Comparison of ENCODE assay signal across 1 cellular context in the genomic region with DNA sequence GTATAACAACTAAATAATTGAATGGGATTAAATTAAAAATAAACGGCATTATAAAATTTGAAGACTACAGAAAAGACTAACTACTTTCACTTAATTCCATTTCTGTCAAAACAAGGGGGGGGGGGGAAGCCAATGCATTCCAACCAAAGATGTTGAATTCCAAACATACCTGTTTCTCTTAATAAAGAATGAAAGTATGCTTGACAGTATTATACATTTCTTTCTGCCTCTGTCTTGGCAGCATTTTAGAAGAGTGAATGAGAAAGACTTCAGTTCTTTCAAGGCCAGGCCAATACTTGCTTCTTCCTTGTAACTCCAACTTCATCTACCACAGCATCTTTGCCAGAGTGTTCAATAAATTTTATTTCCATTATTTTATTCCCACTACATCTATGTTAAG.
TF ChIP-seq lines count a peak whose summit lies in the region.

No MANE protein-coding gene starts in this region.

TF ChIP-seq in SK-N-SH, 30 proteins besides CTCF, POLR2A, EP300 and RAD21 (continued from another document):
- TF ChIP-seq, protein P1, sequence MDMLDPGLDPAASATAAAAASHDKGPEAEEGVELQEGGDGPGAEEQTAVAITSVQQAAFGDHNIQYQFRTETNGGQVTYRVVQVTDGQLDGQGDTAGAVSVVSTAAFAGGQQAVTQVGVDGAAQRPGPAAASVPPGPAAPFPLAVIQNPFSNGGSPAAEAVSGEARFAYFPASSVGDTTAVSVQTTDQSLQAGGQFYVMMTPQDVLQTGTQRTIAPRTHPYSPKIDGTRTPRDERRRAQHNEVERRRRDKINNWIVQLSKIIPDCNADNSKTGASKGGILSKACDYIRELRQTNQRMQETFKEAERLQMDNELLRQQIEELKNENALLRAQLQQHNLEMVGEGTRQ (IDR thresholded peaks at IDR 0.05; ENCODE audit: borderline replicate concordance, low read depth, low read length), result no peak
- no peak for TF ChIP-seq SIN3A (IDR thresholded peaks at IDR 0.05; ENCODE audit: borderline replicate concordance, low read depth, low read length)
- TF ChIP-seq, protein P2, sequence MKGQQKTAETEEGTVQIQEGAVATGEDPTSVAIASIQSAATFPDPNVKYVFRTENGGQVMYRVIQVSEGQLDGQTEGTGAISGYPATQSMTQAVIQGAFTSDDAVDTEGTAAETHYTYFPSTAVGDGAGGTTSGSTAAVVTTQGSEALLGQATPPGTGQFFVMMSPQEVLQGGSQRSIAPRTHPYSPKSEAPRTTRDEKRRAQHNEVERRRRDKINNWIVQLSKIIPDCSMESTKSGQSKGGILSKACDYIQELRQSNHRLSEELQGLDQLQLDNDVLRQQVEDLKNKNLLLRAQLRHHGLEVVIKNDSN (IDR thresholded peaks at IDR 0.05; ENCODE audit: borderline replicate concordance, low read depth), result no peak
- no peak for TF ChIP-seq TCF12 (IDR thresholded peaks at IDR 0.05)
- TF ChIP-seq CHD2 (IDR thresholded peaks at IDR 0.05; ENCODE audit: low read length, partially characterized antibody), result no peak
- no peak for TF ChIP-seq MXI1 (IDR thresholded peaks at IDR 0.05; ENCODE audit: low read depth, low read length)
- no peak for TF ChIP-seq POLR2AphosphoS5 (IDR thresholded peaks at IDR 0.05; ENCODE audit: low read depth, low read length)
TF ChIP-seq in SK-N-SH: peak in this region for 0.
